ENCODE assay signal across 1 cellular context in the genomic region with DNA sequence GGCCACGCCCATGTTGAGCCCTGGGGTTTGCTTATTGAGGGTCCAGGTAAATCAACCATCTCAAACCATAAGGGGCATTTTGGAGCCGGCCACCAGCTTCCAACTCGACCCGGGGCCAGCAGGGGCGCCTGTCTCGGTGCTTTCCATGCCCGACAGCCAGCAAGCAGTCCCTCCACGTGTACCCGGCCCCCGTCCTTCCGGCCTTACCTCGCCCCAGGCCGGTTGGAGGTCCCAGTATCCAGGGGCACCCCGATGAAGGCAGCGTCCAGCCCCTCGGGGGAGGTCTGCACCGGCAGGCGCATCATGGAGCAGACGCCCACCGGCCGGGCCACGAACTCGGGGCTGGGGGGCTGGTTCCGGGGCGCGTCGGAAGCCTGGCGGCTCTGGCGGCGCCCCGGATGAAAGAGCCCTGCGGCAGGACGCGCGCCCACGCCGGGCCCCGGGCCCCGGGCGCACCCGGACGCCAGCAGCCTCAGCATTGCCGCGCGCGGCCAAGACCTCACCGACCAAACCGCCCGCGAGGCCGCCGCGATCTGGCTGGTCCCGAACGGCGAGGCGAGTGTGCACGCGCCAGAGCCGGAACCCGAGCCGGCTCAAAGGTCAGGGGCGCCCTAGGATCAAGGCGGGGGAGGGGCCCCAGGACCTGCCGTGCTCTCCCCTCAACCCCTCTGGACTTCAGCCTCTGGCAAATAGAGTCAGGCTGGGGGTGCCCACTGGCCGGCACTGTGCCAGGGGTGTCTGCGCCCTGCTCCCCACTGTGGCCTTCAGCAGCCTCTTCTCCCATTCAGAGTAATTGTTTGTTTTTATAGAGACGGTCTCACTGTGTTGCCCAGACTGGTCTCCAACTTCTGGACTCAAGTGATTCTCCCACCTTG.
A peak's percentile ranks its signal among the peaks of the same experiment; 100 is the strongest.
TF ChIP-seq lines count a peak whose summit lies in the region.

A gene with protein sequence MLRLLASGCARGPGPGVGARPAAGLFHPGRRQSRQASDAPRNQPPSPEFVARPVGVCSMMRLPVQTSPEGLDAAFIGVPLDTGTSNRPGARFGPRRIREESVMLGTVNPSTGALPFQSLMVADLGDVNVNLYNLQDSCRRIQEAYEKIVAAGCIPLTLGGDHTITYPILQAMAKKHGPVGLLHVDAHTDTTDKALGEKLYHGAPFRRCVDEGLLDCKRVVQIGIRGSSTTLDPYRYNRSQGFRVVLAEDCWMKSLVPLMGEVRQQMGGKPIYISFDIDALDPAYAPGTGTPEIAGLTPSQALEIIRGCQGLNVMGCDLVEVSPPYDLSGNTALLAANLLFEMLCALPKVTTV (minus strand): TSS at position 563 of the 875 bp plus-strand sequence. CDS start 84 bp downstream, at position 479.

TF ChIP-seq in HepG2, 621 proteins besides CTCF, POLR2A, EP300 and RAD21 (continued from another document and continues in another):
- TF ChIP-seq, protein P1, sequence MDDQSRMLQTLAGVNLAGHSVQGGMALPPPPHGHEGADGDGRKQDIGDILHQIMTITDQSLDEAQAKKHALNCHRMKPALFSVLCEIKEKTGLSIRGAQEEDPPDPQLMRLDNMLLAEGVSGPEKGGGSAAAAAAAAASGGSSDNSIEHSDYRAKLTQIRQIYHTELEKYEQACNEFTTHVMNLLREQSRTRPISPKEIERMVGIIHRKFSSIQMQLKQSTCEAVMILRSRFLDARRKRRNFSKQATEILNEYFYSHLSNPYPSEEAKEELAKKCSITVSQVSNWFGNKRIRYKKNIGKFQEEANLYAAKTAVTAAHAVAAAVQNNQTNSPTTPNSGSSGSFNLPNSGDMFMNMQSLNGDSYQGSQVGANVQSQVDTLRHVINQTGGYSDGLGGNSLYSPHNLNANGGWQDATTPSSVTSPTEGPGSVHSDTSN (CRISPR knock-in tag; IDR thresholded peaks at IDR 0.05; ENCODE audit: borderline replicate concordance): peak; percentile 78; the same call in 1 of the 2 replicates
- peak; percentile 94 for TF ChIP-seq ZNF564 (CRISPR knock-in tag; IDR thresholded peaks at IDR 0.05)
- 0 out of 2 replicates have a peak, but pooled peaks have one; percentile 69 for TF ChIP-seq ZBTB8A (CRISPR knock-in tag; IDR thresholded peaks at IDR 0.05; ENCODE audit: borderline replicate concordance, low read depth)
- no peak for TF ChIP-seq ZEB1 (IDR thresholded peaks at IDR 0.05; ENCODE audit: insufficient replicate concordance, low read depth)
- peak; percentile 95 for TF ChIP-seq HDAC1 (CRISPR knock-in tag; IDR thresholded peaks at IDR 0.05)
- TF ChIP-seq NFYB (CRISPR knock-in tag; IDR thresholded peaks at IDR 0.05): peak; percentile 7; the same call in 1 of the 2 replicates
- TF ChIP-seq TRAFD1 (CRISPR knock-in tag; IDR thresholded peaks at IDR 0.05; ENCODE audit: borderline replicate concordance): peak; percentile 33; the same call in 1 of the 2 replicates
- peak; percentile 3; the same call in 1 of the 2 replicates for TF ChIP-seq ZNF616 (CRISPR knock-in tag; IDR thresholded peaks at IDR 0.05; ENCODE audit: low read depth)
- TF ChIP-seq ZNF747 (CRISPR knock-in tag; IDR thresholded peaks at IDR 0.05; ENCODE audit: borderline replicate concordance): peak; percentile 93
- peak; percentile 52; the same call in 1 of the 2 replicates for TF ChIP-seq ZFP1 (CRISPR knock-in tag; IDR thresholded peaks at IDR 0.05)
- peak; percentile 96 for TF ChIP-seq CENPT (CRISPR knock-in tag; IDR thresholded peaks at IDR 0.05; ENCODE audit: low read depth)
- TF ChIP-seq, protein P2, sequence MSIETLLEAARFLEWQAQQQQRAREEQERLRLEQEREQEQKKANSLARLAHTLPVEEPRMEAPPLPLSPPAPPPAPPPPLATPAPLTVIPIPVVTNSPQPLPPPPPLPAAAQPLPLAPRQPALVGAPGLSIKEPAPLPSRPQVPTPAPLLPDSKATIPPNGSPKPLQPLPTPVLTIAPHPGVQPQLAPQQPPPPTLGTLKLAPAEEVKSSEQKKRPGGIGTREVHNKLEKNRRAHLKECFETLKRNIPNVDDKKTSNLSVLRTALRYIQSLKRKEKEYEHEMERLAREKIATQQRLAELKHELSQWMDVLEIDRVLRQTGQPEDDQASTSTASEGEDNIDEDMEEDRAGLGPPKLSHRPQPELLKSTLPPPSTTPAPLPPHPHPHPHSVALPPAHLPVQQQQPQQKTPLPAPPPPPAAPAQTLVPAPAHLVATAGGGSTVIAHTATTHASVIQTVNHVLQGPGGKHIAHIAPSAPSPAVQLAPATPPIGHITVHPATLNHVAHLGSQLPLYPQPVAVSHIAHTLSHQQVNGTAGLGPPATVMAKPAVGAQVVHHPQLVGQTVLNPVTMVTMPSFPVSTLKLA (IDR thresholded peaks at IDR 0.05): peak; percentile 70
- TF ChIP-seq, protein P3, sequence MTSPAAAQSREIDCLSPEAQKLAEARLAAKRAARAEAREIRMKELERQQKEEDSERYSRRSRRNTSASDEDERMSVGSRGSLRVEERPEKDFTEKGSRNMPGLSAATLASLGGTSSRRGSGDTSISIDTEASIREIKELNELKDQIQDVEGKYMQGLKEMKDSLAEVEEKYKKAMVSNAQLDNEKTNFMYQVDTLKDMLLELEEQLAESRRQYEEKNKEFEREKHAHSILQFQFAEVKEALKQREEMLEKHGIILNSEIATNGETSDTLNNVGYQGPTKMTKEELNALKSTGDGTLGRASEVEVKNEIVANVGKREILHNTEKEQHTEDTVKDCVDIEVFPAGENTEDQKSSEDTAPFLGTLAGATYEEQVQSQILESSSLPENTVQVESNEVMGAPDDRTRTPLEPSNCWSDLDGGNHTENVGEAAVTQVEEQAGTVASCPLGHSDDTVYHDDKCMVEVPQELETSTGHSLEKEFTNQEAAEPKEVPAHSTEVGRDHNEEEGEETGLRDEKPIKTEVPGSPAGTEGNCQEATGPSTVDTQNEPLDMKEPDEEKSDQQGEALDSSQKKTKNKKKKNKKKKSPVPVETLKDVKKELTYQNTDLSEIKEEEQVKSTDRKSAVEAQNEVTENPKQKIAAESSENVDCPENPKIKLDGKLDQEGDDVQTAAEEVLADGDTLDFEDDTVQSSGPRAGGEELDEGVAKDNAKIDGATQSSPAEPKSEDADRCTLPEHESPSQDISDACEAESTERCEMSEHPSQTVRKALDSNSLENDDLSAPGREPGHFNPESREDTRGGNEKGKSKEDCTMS (CRISPR knock-in tag; conservative IDR thresholded peaks at IDR 0.05): no peak
- TF ChIP-seq, protein P4, sequence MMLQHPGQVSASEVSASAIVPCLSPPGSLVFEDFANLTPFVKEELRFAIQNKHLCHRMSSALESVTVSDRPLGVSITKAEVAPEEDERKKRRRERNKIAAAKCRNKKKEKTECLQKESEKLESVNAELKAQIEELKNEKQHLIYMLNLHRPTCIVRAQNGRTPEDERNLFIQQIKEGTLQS (CRISPR knock-in tag; IDR thresholded peaks at IDR 0.05): no peak
- TF ChIP-seq, protein P5, sequence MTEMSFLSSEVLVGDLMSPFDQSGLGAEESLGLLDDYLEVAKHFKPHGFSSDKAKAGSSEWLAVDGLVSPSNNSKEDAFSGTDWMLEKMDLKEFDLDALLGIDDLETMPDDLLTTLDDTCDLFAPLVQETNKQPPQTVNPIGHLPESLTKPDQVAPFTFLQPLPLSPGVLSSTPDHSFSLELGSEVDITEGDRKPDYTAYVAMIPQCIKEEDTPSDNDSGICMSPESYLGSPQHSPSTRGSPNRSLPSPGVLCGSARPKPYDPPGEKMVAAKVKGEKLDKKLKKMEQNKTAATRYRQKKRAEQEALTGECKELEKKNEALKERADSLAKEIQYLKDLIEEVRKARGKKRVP (CRISPR knock-in tag; IDR thresholded peaks at IDR 0.05): no peak
- TF ChIP-seq RCOR2 (CRISPR knock-in tag; IDR thresholded peaks at IDR 0.05): peak; percentile 90
- TF ChIP-seq CEBPB (IDR thresholded peaks at IDR 0.05; ENCODE audit: borderline replicate concordance, low read depth, low read length): no peak
- peak; percentile 85; the same call in 1 of the 2 replicates for TF ChIP-seq ZSCAN30 (CRISPR knock-in tag; IDR thresholded peaks at IDR 0.05)
- peak; percentile 93 for TF ChIP-seq ZSCAN31 (CRISPR knock-in tag; IDR thresholded peaks at IDR 0.05; ENCODE audit: low read depth)
- TF ChIP-seq ZBTB43 (CRISPR knock-in tag; conservative IDR thresholded peaks at IDR 0.05): peak; percentile 68; the same call in 1 of the 2 replicates
- TF ChIP-seq, protein P6, sequence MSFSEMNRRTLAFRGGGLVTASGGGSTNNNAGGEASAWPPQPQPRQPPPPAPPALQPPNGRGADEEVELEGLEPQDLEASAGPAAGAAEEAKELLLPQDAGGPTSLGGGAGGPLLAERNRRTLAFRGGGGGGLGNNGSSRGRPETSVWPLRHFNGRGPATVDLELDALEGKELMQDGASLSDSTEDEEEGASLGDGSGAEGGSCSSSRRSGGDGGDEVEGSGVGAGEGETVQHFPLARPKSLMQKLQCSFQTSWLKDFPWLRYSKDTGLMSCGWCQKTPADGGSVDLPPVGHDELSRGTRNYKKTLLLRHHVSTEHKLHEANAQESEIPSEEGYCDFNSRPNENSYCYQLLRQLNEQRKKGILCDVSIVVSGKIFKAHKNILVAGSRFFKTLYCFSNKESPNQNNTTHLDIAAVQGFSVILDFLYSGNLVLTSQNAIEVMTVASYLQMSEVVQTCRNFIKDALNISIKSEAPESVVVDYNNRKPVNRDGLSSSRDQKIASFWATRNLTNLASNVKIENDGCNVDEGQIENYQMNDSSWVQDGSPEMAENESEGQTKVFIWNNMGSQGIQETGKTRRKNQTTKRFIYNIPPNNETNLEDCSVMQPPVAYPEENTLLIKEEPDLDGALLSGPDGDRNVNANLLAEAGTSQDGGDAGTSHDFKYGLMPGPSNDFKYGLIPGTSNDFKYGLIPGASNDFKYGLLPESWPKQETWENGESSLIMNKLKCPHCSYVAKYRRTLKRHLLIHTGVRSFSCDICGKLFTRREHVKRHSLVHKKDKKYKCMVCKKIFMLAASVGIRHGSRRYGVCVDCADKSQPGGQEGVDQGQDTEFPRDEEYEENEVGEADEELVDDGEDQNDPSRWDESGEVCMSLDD (CRISPR knock-in tag; IDR thresholded peaks at IDR 0.05; ENCODE audit: borderline replicate concordance): peak; percentile 99
- TF ChIP-seq THYN1 (CRISPR knock-in tag; IDR thresholded peaks at IDR 0.05; ENCODE audit: borderline replicate concordance, low read depth): no peak
- TF ChIP-seq POLR2AphosphoS5 (IDR thresholded peaks at IDR 0.05; ENCODE audit: low read depth, low read length): peak; percentile 85
- 0 out of 2 replicates have a peak, but pooled peaks have one; percentile 11 for TF ChIP-seq KDM1A (CRISPR knock-in tag; IDR thresholded peaks at IDR 0.05)
- TF ChIP-seq YEATS2 (CRISPR knock-in tag; IDR thresholded peaks at IDR 0.05; ENCODE audit: borderline replicate concordance): peak; percentile 59; the same call in 1 of the 2 replicates
- peak; percentile 83; the same call in 1 of the 2 replicates for TF ChIP-seq ZNF790 (CRISPR knock-in tag; IDR thresholded peaks at IDR 0.05; ENCODE audit: borderline replicate concordance)
- no peak for TF ChIP-seq MLLT10 (CRISPR knock-in tag; IDR thresholded peaks at IDR 0.05)
- TF ChIP-seq MIER3 (CRISPR knock-in tag; IDR thresholded peaks at IDR 0.05; ENCODE audit: borderline replicate concordance): peak; percentile 93; the same call in 1 of the 2 replicates
- TF ChIP-seq FOXO1 (CRISPR knock-in tag; IDR thresholded peaks at IDR 0.05): peak; percentile 64; the same call in 1 of the 2 replicates
- TF ChIP-seq, protein P7, sequence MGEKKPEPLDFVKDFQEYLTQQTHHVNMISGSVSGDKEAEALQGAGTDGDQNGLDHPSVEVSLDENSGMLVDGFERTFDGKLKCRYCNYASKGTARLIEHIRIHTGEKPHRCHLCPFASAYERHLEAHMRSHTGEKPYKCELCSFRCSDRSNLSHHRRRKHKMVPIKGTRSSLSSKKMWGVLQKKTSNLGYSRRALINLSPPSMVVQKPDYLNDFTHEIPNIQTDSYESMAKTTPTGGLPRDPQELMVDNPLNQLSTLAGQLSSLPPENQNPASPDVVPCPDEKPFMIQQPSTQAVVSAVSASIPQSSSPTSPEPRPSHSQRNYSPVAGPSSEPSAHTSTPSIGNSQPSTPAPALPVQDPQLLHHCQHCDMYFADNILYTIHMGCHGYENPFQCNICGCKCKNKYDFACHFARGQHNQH (CRISPR knock-in tag; IDR thresholded peaks at IDR 0.05): no peak; the same call in none of the 2 replicates
- peak; percentile 80; the same call in 1 of the 2 replicates for TF ChIP-seq ARID4A (CRISPR knock-in tag; IDR thresholded peaks at IDR 0.05; ENCODE audit: borderline replicate concordance)
